ENCODE assay signal across 1 cellular context in the genomic region with DNA sequence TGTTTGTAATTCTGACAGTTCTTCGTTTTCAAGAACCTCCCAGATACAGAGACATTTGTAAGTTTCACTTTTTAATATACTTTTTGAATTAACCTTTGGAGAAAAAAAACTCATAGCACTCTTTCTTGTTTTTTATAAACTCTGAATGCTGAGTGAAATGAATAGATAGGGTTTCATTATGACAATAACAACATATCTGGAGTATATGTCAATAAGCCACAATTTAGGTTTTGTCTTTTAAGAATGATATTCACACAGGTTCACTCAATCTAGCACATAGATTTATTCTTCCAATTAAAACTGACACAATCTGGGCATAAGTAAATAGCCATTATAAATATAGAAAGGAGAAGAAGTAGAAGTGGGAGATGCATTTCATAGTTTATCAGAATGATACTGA.
TF ChIP-seq lines count a peak whose summit lies in the region.

No MANE protein-coding gene starts in this region.

TF ChIP-seq in GM12878, 131 proteins besides CTCF, POLR2A, EP300 and RAD21:
- TF ChIP-seq JUNB (IDR thresholded peaks at IDR 0.05) (peak; percentile 64), CREM (IDR thresholded peaks at IDR 0.05; ENCODE audit: low read depth) (no peak), SUPT20H (IDR thresholded peaks at IDR 0.05; ENCODE audit: borderline replicate concordance, control insufficient read depth, low read depth, low read length) (no peak)
- TF ChIP-seq, protein P1, sequence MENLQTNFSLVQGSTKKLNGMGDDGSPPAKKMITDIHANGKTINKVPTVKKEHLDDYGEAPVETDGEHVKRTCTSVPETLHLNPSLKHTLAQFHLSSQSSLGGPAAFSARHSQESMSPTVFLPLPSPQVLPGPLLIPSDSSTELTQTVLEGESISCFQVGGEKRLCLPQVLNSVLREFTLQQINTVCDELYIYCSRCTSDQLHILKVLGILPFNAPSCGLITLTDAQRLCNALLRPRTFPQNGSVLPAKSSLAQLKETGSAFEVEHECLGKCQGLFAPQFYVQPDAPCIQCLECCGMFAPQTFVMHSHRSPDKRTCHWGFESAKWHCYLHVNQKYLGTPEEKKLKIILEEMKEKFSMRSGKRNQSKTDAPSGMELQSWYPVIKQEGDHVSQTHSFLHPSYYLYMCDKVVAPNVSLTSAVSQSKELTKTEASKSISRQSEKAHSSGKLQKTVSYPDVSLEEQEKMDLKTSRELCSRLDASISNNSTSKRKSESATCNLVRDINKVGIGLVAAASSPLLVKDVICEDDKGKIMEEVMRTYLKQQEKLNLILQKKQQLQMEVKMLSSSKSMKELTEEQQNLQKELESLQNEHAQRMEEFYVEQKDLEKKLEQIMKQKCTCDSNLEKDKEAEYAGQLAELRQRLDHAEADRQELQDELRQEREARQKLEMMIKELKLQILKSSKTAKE (IDR thresholded peaks at IDR 0.05; ENCODE audit: low read depth, poor library complexity, severe bottlenecking): no peak
